In the genomic region with DNA sequence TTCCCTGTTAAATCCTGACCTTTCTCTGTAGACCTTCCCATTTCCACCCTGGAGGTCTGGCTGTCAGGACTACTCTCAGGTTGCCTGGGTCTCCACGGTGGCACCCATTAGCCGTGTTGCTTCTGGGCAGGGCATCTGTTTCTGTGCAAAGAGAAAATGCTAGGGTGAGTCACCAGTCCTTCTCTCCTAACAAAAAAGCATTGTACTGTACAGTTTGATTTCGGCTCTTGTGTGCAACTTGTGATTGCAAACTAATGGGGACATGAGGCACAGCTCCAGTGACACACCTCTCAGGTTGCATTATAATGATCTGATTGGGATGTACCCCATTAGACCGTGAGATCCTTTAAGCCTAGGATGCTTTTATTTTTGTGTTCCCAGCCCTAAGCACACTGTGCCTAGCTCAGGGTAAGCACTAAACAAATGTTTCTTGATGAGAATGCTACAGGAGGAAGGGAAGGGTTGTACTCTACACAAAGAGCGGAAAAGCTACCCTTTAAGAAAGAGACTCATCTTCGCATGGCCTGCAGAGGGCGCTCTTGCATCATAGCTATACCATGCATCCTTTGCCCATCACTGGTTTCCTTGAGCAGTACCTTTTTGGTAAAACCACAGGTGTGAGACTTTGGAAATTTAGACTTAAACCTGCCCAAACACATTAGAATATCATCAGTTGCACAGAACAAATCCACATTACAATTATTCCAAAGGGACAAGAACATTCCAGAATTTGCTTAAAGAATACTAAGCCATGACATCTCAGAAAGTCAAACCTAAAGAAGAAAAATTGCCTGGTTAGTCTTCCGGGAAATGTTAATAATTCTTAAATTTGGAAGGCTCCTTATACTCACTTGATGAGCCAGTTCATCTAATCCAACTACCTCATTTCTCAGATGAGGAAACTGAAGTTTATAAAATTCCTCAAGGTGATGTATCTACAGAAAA, we compare ENCODE assay signal across 8 cellular contexts. TPM values are rescaled to one million over a fixed set of nuclear protein-coding genes. Genes with fewer than 3 reads are reported as not detected.
A peak's percentile ranks its signal among the peaks of the same experiment; 100 is the strongest.
DNase-seq lines count a peak whose midpoint lies in the region; ATAC-seq and TF ChIP-seq lines count a peak whose summit lies in the region.

No MANE protein-coding gene starts in this region.

- H3K79me1 ChIP-seq in mesenchymal stem cell (replicated peaks; ENCODE audit: low read length, poor library complexity, severe bottlenecking) = no peaks in the 10 kb centered on the region

- peak; percentile 77 for ATAC-seq in HG03095 (IDR thresholded peaks at IDR 0.05; ENCODE audit: unreplicated experiment)
- peak; percentile 85 for ATAC-seq in activated CD8-positive, alpha-beta T cell treated with anti-CD3 and anti-CD28 coated beads for 36 hours
- no peak for ATAC-seq in GM18511 (IDR thresholded peaks at IDR 0.05; ENCODE audit: unreplicated experiment)

- H3K23ac ChIP-seq in mesenchymal stem cell (ENCODE audit: low read length in 2 of 2) = no peak overlapping the region

- H2BK12ac ChIP-seq in mesenchymal stem cell (ENCODE audit: low read length in 2 of 2) = no peak overlapping the region

- CTCF ChIA-PET in activated CD8-positive, alpha-beta T cell treated with anti-CD3 and anti-CD28 coated beads for 36 hours (lab: Charles Lee) = interaction anchor here (0.6 to 5.0 kb wide), 52 partner anchors 9 to 1096 kb away, joined by 3 to 27 read pairs (median 4); partner anchors contain the start of gene TRIM13

- no peaks in the 10 kb centered on the region for H3K36me3 Mint-ChIP-seq in activated CD8-positive, alpha-beta T cell treated with anti-CD3 and anti-CD28 coated beads for 36 hours (ENCODE audit: low read depth)

- H3K9ac ChIP-seq in mesenchymal stem cell (ENCODE audit: low read length) = peak overlapping the region; percentile 20

- no peaks in the 10 kb centered on the region for H3K9me3 Mint-ChIP-seq in activated CD8-positive, alpha-beta T cell treated with anti-CD3 and anti-CD28 coated beads for 36 hours

- 49% methylated on average over 7 of the region's 8 CpGs for WGBS in mesenchymal stem cell

- no peak overlapping the region for H3K4me3 Mint-ChIP-seq in activated CD8-positive, alpha-beta T cell treated with anti-CD3 and anti-CD28 coated beads for 36 hours

- H3K27me3 Mint-ChIP-seq in activated CD8-positive, alpha-beta T cell treated with anti-CD3 and anti-CD28 coated beads for 36 hours = no peaks in the 10 kb centered on the region

- H3K18ac ChIP-seq in mesenchymal stem cell (ENCODE audit: low read depth in 1 of 2, low read length in 2 of 2) = no peak overlapping the region

- no peak overlapping the region for H2BK15ac ChIP-seq in mesenchymal stem cell (ENCODE audit: low read depth, poor library complexity, severe bottlenecking)

- no peaks in the 10 kb centered on the region for H3K4me1 ChIP-seq in effector memory CD4-positive, alpha-beta T cell (ENCODE audit: control insufficient read depth, insufficient read depth, low read length, poor library complexity, severe bottlenecking)
- no peaks in the 10 kb centered on the region for H3K4me1 ChIP-seq in mesenchymal stem cell (ENCODE audit: control insufficient read depth, insufficient read depth, low read depth, low read length)

- H3K9me3 ChIP-seq in effector memory CD4-positive, alpha-beta T cell (ENCODE audit: control insufficient read depth, low read length) = no peaks in the 10 kb centered on the region
- no peaks in the 10 kb centered on the region for H3K9me3 ChIP-seq in mesenchymal stem cell (ENCODE audit: control insufficient read depth, low read length)

- DNase-seq in GM04504 (ENCODE audit: low read depth) = peak; percentile 28
- DNase-seq in NCI-H82 (lab: John Stamatoyannopoulos, UW) = peak; percentile 92
- peak; percentile 83 for DNase-seq in activated CD8-positive, alpha-beta T cell treated with anti-CD3 and anti-CD28 coated beads for 36 hours
- DNase-seq in effector memory CD4-positive, alpha-beta T cell = peak; percentile 52 to 70 (median 58)
- peak; percentile 68 for DNase-seq in mesenchymal stem cell
- DNase-seq in stimulated activated CD8-positive, alpha-beta memory T cell treated with anti-CD3 and anti-CD28 coated beads, Interleukin-2, amount 100 ng/mL, for 1 hour (ENCODE audit: low read depth in 2 of 2) = peak; percentile 44 to 67

- H3K4ac ChIP-seq in mesenchymal stem cell (ENCODE audit: low read depth in 1 of 2, low read length in 2 of 2) = no peak overlapping the region

- H3K4me2 ChIP-seq in mesenchymal stem cell (ENCODE audit: low read length, poor library complexity, severe bottlenecking) = no peak overlapping the region

- H4K91ac ChIP-seq in mesenchymal stem cell (ENCODE audit: low read length) = no peak overlapping the region

- no peaks in the 10 kb centered on the region for H3K27me3 ChIP-seq in effector memory CD4-positive, alpha-beta T cell (replicated peaks; ENCODE audit: control insufficient read depth, insufficient read depth, low read length, poor library complexity, severe bottlenecking)
- no peaks in the 10 kb centered on the region for H3K27me3 ChIP-seq in mesenchymal stem cell (ENCODE audit: control insufficient read depth in 1 of 2, insufficient read depth in 1 of 2, low read length in 2 of 2)

- H2BK5ac ChIP-seq in mesenchymal stem cell (ENCODE audit: low read depth, low read length, poor library complexity, severe bottlenecking) = no peak overlapping the region

- no peak overlapping the region for H2AK5ac ChIP-seq in mesenchymal stem cell (ENCODE audit: low read length, severe bottlenecking)

- H3K4me3 ChIP-seq in effector memory CD4-positive, alpha-beta T cell (ENCODE audit: insufficient read depth, low read depth, low read length, poor library complexity, severe bottlenecking) = no peak overlapping the region
- no peak overlapping the region for H3K4me3 ChIP-seq in mesenchymal stem cell (ENCODE audit: insufficient read depth in 1 of 2, low read depth in 1 of 2, low read length in 2 of 2)

- H3K27ac Mint-ChIP-seq in activated CD8-positive, alpha-beta T cell treated with anti-CD3 and anti-CD28 coated beads for 36 hours = no peak overlapping the region

- no peak overlapping the region for H2BK120ac ChIP-seq in mesenchymal stem cell (ENCODE audit: low read depth, low read length)

- no peak overlapping the region for H3K14ac ChIP-seq in mesenchymal stem cell (ENCODE audit: low read length in 2 of 2)

- POLR2A ChIA-PET in activated CD8-positive, alpha-beta T cell treated with anti-CD3 and anti-CD28 coated beads for 36 hours (lab: Charles Lee) = no interaction called here

- H2AFZ ChIP-seq in mesenchymal stem cell (ENCODE audit: low read depth, low read length) = no peak overlapping the region

- H3K4me1 Mint-ChIP-seq in activated CD8-positive, alpha-beta T cell treated with anti-CD3 and anti-CD28 coated beads for 36 hours (ENCODE audit: low read depth) = peaks cover 2% of the 10 kb centered on the region

- H3K36me3 ChIP-seq in effector memory CD4-positive, alpha-beta T cell (ENCODE audit: control insufficient read depth, insufficient read depth, low read length) = no peaks in the 10 kb centered on the region
- peaks cover 0 to 46% of the 10 kb centered on the region in 2 experiments for H3K36me3 ChIP-seq in mesenchymal stem cell (ENCODE audit: control insufficient read depth in 1 of 2, insufficient read depth in 2 of 2, low read depth in 1 of 2, low read length in 2 of 2)

- H4K8ac ChIP-seq in mesenchymal stem cell (ENCODE audit: low read length) = no peak overlapping the region

- peak; percentile 89 for TF ChIP-seq CTCF in activated CD8-positive, alpha-beta T cell treated with anti-CD3 and anti-CD28 coated beads for 36 hours (IDR thresholded peaks at IDR 0.05)

- no peak overlapping the region for H3K27ac ChIP-seq in effector memory CD4-positive, alpha-beta T cell (ENCODE audit: insufficient read depth, low read length, poor library complexity, severe bottlenecking)
- H3K27ac ChIP-seq in mesenchymal stem cell (ENCODE audit: low read length, poor library complexity, severe bottlenecking) = no peak overlapping the region

- intact Hi-C loops in activated CD8-positive, alpha-beta T cell treated with anti-CD3 and anti-CD28 coated beads for 36 hours (cut with micrococcal nuclease) = loop anchor here (2.0 to 10.0 kb wide), 4 partner anchors 556 to 1094 kb away; no protein-coding TSS in a partner anchor

RNA-seq across cellular contexts. Expression of gene TRIM13, which starts 20.3 kb away (rescaled TPM):
- 10 to 100 TPM; 12.5 to 13.4 TPM for total RNA-seq in activated CD8-positive, alpha-beta T cell treated with anti-CD3 and anti-CD28 coated beads for 36 hours
- 11.3 TPM for polyA plus RNA-seq in mesenchymal stem cell (2013, experiment 1 of 2)
- 12.4 TPM for polyA plus RNA-seq in mesenchymal stem cell (2013, experiment 2 of 2)

RNA-seq across cellular contexts. Expression of gene KCNRG, which starts 38.7 kb away (rescaled TPM):
- under 1 TPM; 0.18 to 0.36 TPM for total RNA-seq in activated CD8-positive, alpha-beta T cell treated with anti-CD3 and anti-CD28 coated beads for 36 hours
- 0.79 TPM for polyA plus RNA-seq in mesenchymal stem cell (2013, experiment 1 of 2)
- polyA plus RNA-seq in mesenchymal stem cell (2013, experiment 2 of 2) = 0.74 TPM

RNA-seq across cellular contexts. Expression of gene SPRYD7, which starts 40.4 kb away (rescaled TPM):
- total RNA-seq in activated CD8-positive, alpha-beta T cell treated with anti-CD3 and anti-CD28 coated beads for 36 hours = 1 to 10 TPM; 6.3 to 6.7 TPM
- 14.3 TPM for polyA plus RNA-seq in mesenchymal stem cell (2013, experiment 1 of 2)
- polyA plus RNA-seq in mesenchymal stem cell (2013, experiment 2 of 2) = 15.1 TPM

Comparison
In these comparisons a context has a peak if more than half of its experiments do, and no peak if none do; other contexts are left out.
1. DNase-seq: peak in every context shown above with its lines; median percentile 92 in NCI-H82; 83 in activated CD8-positive, alpha-beta T cell treated with anti-CD3 and anti-CD28 coated beads for 36 hours; 68 in mesenchymal stem cell; 58 in effector memory CD4-positive, alpha-beta T cell; 56 in stimulated activated CD8-positive, alpha-beta memory T cell treated with anti-CD3 and anti-CD28 coated beads, Interleukin-2, amount 100 ng/mL, for 1 hour; 28 in GM04504.